Comparison of ENCODE assay signal across 1 cellular context in genomic region chr21:15441060-15441493, GRCh38.
A peak's percentile ranks its signal among the peaks of the same experiment; 100 is the strongest.
TF ChIP-seq lines count a peak whose summit lies in the region.

No MANE protein-coding gene starts in this region.

TF ChIP-seq in HepG2, 621 proteins besides CTCF, POLR2A, EP300 and RAD21 (continued from another document and continues in another):
- TF ChIP-seq TFDP1 (CRISPR knock-in tag; IDR thresholded peaks at IDR 0.05; ENCODE audit: borderline replicate concordance) (peak; percentile 49; the same call in 1 of the 2 replicates), TEAD2 (CRISPR knock-in tag; IDR thresholded peaks at IDR 0.05) (0 out of 2 replicates have a peak, but pooled peaks have one; percentile 48), NR2C2 (CRISPR knock-in tag; IDR thresholded peaks at IDR 0.05; ENCODE audit: borderline replicate concordance) (peak; percentile 95), MYC (CRISPR knock-in tag; IDR thresholded peaks at IDR 0.05; ENCODE audit: borderline replicate concordance) (peak; percentile 65), ESRRA (CRISPR knock-in tag; IDR thresholded peaks at IDR 0.05; ENCODE audit: low read depth) (peak; percentile 98), CREM (IDR thresholded peaks at IDR 0.05) (peak; percentile 95), CREM (CRISPR knock-in tag; IDR thresholded peaks at IDR 0.05) (no peak), SSRP1 (CRISPR knock-in tag; IDR thresholded peaks at IDR 0.05) (no peak), ZNF296 (CRISPR knock-in tag; conservative IDR thresholded peaks at IDR 0.05) (no peak), SIX4 (CRISPR knock-in tag; IDR thresholded peaks at IDR 0.05) (peak; percentile 93), ZFP90 (CRISPR knock-in tag; IDR thresholded peaks at IDR 0.05; ENCODE audit: borderline replicate concordance) (0 out of 2 replicates have a peak, but pooled peaks have one; percentile 70), ATF7 (IDR thresholded peaks at IDR 0.05) (0 out of 2 replicates have a peak, but pooled peaks have one; percentile 18), ATF7 (CRISPR knock-in tag; IDR thresholded peaks at IDR 0.05) (peak; percentile 78; the same call in 1 of the 2 replicates), ZNF766 (CRISPR knock-in tag; IDR thresholded peaks at IDR 0.05; ENCODE audit: borderline replicate concordance) (0 out of 2 replicates have a peak, but pooled peaks have one; percentile 54), CREB1 (IDR thresholded peaks at IDR 0.05) (no peak), CREB1 (CRISPR knock-in tag; IDR thresholded peaks at IDR 0.05) (peak; percentile 54), TFDP2 (CRISPR knock-in tag; IDR thresholded peaks at IDR 0.05) (0 out of 2 replicates have a peak, but pooled peaks have one; percentile 25), PAWR (CRISPR knock-in tag; IDR thresholded peaks at IDR 0.05; ENCODE audit: borderline replicate concordance) (no peak), RORA (CRISPR knock-in tag; IDR thresholded peaks at IDR 0.05) (no peak), POLR2AphosphoS2 (IDR thresholded peaks at IDR 0.05; ENCODE audit: low read depth, low read length) (0 out of 2 replicates have a peak, but pooled peaks have one; percentile 57), HOMEZ (CRISPR knock-in tag; IDR thresholded peaks at IDR 0.05; ENCODE audit: low read depth) (peak; percentile 100), IRF9 (CRISPR knock-in tag; IDR thresholded peaks at IDR 0.05; ENCODE audit: borderline replicate concordance) (no peak; the same call in 1 of the 2 replicates), RFX5 (IDR thresholded peaks at IDR 0.05; ENCODE audit: low read depth, low read length) (peak; percentile 17; the same call in 1 of the 2 replicates), ZNF414 (CRISPR knock-in tag; IDR thresholded peaks at IDR 0.05) (0 out of 2 replicates have a peak, but pooled peaks have one; percentile 61), ZNF430 (CRISPR knock-in tag; IDR thresholded peaks at IDR 0.05) (peak; percentile 68), NFYC (CRISPR knock-in tag; IDR thresholded peaks at IDR 0.05) (peak; percentile 56; the same call in 1 of the 2 replicates), NR2F1 (CRISPR knock-in tag; IDR thresholded peaks at IDR 0.05) (peak; percentile 100), ZNF629 (CRISPR knock-in tag; conservative IDR thresholded peaks at IDR 0.05) (peak; percentile 61), HNF1B (CRISPR knock-in tag; IDR thresholded peaks at IDR 0.05) (peak; percentile 78), ZNF337 (CRISPR knock-in tag; IDR thresholded peaks at IDR 0.05; ENCODE audit: borderline replicate concordance, low read depth) (no peak), ZNF720 (CRISPR knock-in tag; IDR thresholded peaks at IDR 0.05) (no peak), HNF4A (CRISPR knock-in tag; IDR thresholded peaks at IDR 0.05) (peak; percentile 99), ZNF704 (CRISPR knock-in tag; IDR thresholded peaks at IDR 0.05; ENCODE audit: borderline replicate concordance) (no peak), KDM4B (CRISPR knock-in tag; IDR thresholded peaks at IDR 0.05) (peak; percentile 77), ZBTB49 (CRISPR knock-in tag; IDR thresholded peaks at IDR 0.05; ENCODE audit: borderline replicate concordance) (peak; percentile 73; the same call in 1 of the 2 replicates), FOXA1 (IDR thresholded peaks at IDR 0.05) (no peak), FOXA1 (CRISPR knock-in tag; IDR thresholded peaks at IDR 0.05) (peak; percentile 85), ZNF580 (CRISPR knock-in tag; IDR thresholded peaks at IDR 0.05; ENCODE audit: borderline replicate concordance, low read depth) (peak; percentile 38; the same call in 1 of the 2 replicates), KDM1A (CRISPR knock-in tag; IDR thresholded peaks at IDR 0.05) (peak; percentile 97), DZIP1 (CRISPR knock-in tag; IDR thresholded peaks at IDR 0.05) (no peak), ZNF800 (CRISPR knock-in tag; IDR thresholded peaks at IDR 0.05) (peak; percentile 66; the same call in 1 of the 2 replicates), ZNF746 (CRISPR knock-in tag; IDR thresholded peaks at IDR 0.05) (peak; percentile 68; the same call in 1 of the 2 replicates), GATAD1 (CRISPR knock-in tag; IDR thresholded peaks at IDR 0.05) (peak; percentile 29; the same call in 1 of the 2 replicates), ZNF557 (CRISPR knock-in tag; IDR thresholded peaks at IDR 0.05) (0 out of 2 replicates have a peak, but pooled peaks have one; percentile 48), TCF7 (IDR thresholded peaks at IDR 0.05; ENCODE audit: low read depth) (peak; percentile 96), ZNF644 (CRISPR knock-in tag; IDR thresholded peaks at IDR 0.05; ENCODE audit: low read depth) (peak; percentile 93), EHMT2 (IDR thresholded peaks at IDR 0.05; ENCODE audit: borderline replicate concordance, low read depth, low read length) (peak; percentile 73; the same call in 1 of the 2 replicates), ZSCAN5A (CRISPR knock-in tag; IDR thresholded peaks at IDR 0.05; ENCODE audit: borderline replicate concordance) (peak; percentile 75; the same call in 1 of the 2 replicates)
